In genomic region chr20:38645980-38646858, GRCh38 we compare ENCODE assay signal across 8 cellular contexts. TPM values are rescaled to one million over a fixed set of nuclear protein-coding genes. Genes with fewer than 3 reads are reported as not detected.
DNase-seq lines count a peak whose midpoint lies in the region; ATAC-seq and TF ChIP-seq lines count a peak whose summit lies in the region.

No MANE protein-coding gene starts in this region.

- intact Hi-C loops in colonic mucosa (cut with DNase I) (loop anchor here (5.0 to 10.0 kb wide), 3 partner anchors 86 to 249 kb away; no protein-coding TSS in a partner anchor), right lobe of liver (cut with DNase I) (loop anchor here (5.0 to 10.0 kb wide), 2 partner anchors 89 to 96 kb away; no protein-coding TSS in a partner anchor)

- H3K9me3 ChIP-seq in AG04450 (ENCODE audit: control insufficient read depth, insufficient read depth, low read length), result no peaks in the 10 kb centered on the region
- no peaks in the 10 kb centered on the region for H3K9me3 ChIP-seq in colonic mucosa
- no peaks in the 10 kb centered on the region for H3K9me3 ChIP-seq in right lobe of liver

- peak; percentile 16 for DNase-seq in AG04450 (ENCODE audit: low read depth, low spot score)
- DNase-seq in NCI-H524 treated with DMSO at 0.1 percent for 48 hours (lab: John Stamatoyannopoulos, UW), result peak; percentile 30
- peak; percentile 91 for DNase-seq in activated CD4-positive, alpha-beta T cell treated with anti-CD3 and anti-CD28 coated beads for 48 hours
- DNase-seq in colonic mucosa, result peak; percentile 76
- DNase-seq in right lobe of liver, result peak; percentile 78 to 83 (median 82)
- peak; percentile 77 to 84 (median 83) for DNase-seq in stimulated activated CD4-positive, alpha-beta T cell treated with anti-CD3 and anti-CD28 coated beads, TNF-alpha, amount 100 ng/mL, for 24 hours (ENCODE audit: low read depth in 3 of 3)

- no peak overlapping the region for H3K27ac ChIP-seq in AG04450 (ENCODE audit: low read depth, low read length)
- H3K27ac ChIP-seq in colonic mucosa, result no peak overlapping the region
- no peak overlapping the region for H3K27ac ChIP-seq in right lobe of liver

- H3K27me3 ChIP-seq in AG04450 (ENCODE audit: control insufficient read depth, insufficient read depth, low read length) (peaks cover 46% of the 10 kb centered on the region), colonic mucosa (peaks cover 8% of the 10 kb centered on the region), right lobe of liver (peaks cover 0 to 6% of the 10 kb centered on the region in 2 donors)

- peak overlapping the region; percentile 34 for H3K4me3 ChIP-seq in AG04450 (ENCODE audit: low read depth, low read length)
- no peak overlapping the region for H3K4me3 ChIP-seq in colonic mucosa
- peak overlapping the region in 1 of 3 donors; percentile 4 for H3K4me3 ChIP-seq in right lobe of liver

- CTCF ChIA-PET in AG04450 (lab: Charles Lee), result interaction anchor here (0.5 to 1.4 kb wide), 4 partner anchors 11 to 108 kb away, joined by 3 to 6 read pairs (median 3); no protein-coding TSS in a partner anchor

- H3K4me1 ChIP-seq in colonic mucosa (no peaks in the 10 kb centered on the region), right lobe of liver (peaks cover 0 to 7% (median 0%) of the 10 kb centered on the region in 4 donors)

- H3K36me3 ChIP-seq in colonic mucosa (no peaks in the 10 kb centered on the region), right lobe of liver (no peaks in the 10 kb centered on the region)

- no peak overlapping the region for H3K9ac ChIP-seq in colonic mucosa (ENCODE audit: low read depth in 2 of 2, low read length in 2 of 2)

- TF ChIP-seq POLR2A in right lobe of liver (IDR thresholded peaks at IDR 0.05), result no peak

- TF ChIP-seq CTCF in AG04450 (IDR thresholded peaks at IDR 0.05; ENCODE audit: low read depth, low read length), result peak; percentile 87
- peak; percentile 95 for TF ChIP-seq CTCF in colonic mucosa (IDR thresholded peaks at IDR 0.05)
- peak; percentile 93 to 99 (median 96) for TF ChIP-seq CTCF in right lobe of liver (IDR thresholded peaks at IDR 0.05)

- POLR2A ChIA-PET in AG04450 (lab: Yijun Ruan, JAX), result no interaction called here

- ATAC-seq in GM18907 (IDR thresholded peaks at IDR 0.05; ENCODE audit: unreplicated experiment) (peak; percentile 73), HG03442 (IDR thresholded peaks at IDR 0.05; ENCODE audit: unreplicated experiment) (peak; percentile 66), right lobe of liver (peak; percentile 89 to 98 (median 94))

- 6% methylated on average over 16 of the region's 50 CpGs for WGBS in right lobe of liver (ENCODE audit: insufficient coverage, low coverage, low lambda C conversion rate, missing lambda C conversion rate)

RNA-seq across cellular contexts. Expression of gene ARHGAP40, which starts 44.6 kb away (rescaled TPM):
- polyA plus RNA-seq in AG04450 (2011; rRNA removed), result not detected in 2 replicates
- not detected in 2 replicates for polyA minus RNA-seq in AG04450 (2011; rRNA and poly(A)+ RNA removed)
- total RNA-seq in colonic mucosa (not detected), right lobe of liver (under 1 TPM in 1 of 6 experiments, not detected in 5; 0.12 TPM)

Comparison
In these comparisons a context has a peak if more than half of its experiments do, and no peak if none do; other contexts are left out.
1. DNase-seq: peak in every context shown above with its lines; median percentile 91 in activated CD4-positive, alpha-beta T cell treated with anti-CD3 and anti-CD28 coated beads for 48 hours; 83 in stimulated activated CD4-positive, alpha-beta T cell treated with anti-CD3 and anti-CD28 coated beads, TNF-alpha, amount 100 ng/mL, for 24 hours; 82 in right lobe of liver; 76 in colonic mucosa; 30 in NCI-H524 treated with DMSO at 0.1 percent for 48 hours; 16 in AG04450.